In genomic region chr4:7044415-7044930, GRCh38 we compare ENCODE assay signal across 8 cellular contexts. TPM values are rescaled to one million over a fixed set of nuclear protein-coding genes. Genes with fewer than 3 reads are reported as not detected.
DNase-seq lines count a peak whose midpoint lies in the region; ATAC-seq and TF ChIP-seq lines count a peak whose summit lies in the region.

No MANE protein-coding gene starts in this region.

- peaks cover 23% of the 10 kb centered on the region for H3K4me1 Mint-ChIP-seq in Caco-2 (ENCODE audit: low read depth, unreplicated experiment)

- H3K4me1 ChIP-seq in Caco-2 (peaks cover 4% of the 10 kb centered on the region; the same call in 1 of the 2 replicates), OCI-LY7 (ENCODE audit: insufficient read depth, low read length, poor library complexity, severe bottlenecking) (peaks cover 37% of the 10 kb centered on the region), esophagus squamous epithelium (peaks cover 35 to 60% (median 38%) of the 10 kb centered on the region in 3 donors), ovary (ENCODE audit: insufficient read depth) (peaks cover 29% of the 10 kb centered on the region)

- POLR2A ChIA-PET in Caco-2 (lab: Charles Lee): interaction anchor here (2.0 to 2.9 kb wide), 2 partner anchors 10 to 23 kb away, joined by 8 to 27 read pairs; partner anchors contain the start of gene GRPEL1
- POLR2A ChIA-PET in OCI-LY7 (lab: Charles Lee): interaction anchor here (0.6 to 2.0 kb wide), 3 partner anchors 13 to 145 kb away, joined by 3 to 9 read pairs (median 4); partner anchors contain the start of gene GRPEL1

- no peaks in the 10 kb centered on the region for H3K9me2 ChIP-seq in OCI-LY7 (ENCODE audit: insufficient read depth, low read length)

- H3K4me3 Mint-ChIP-seq in Caco-2 (ENCODE audit: unreplicated experiment): peak overlapping the region; percentile 79

- WGBS in esophagus squamous epithelium, 2 donors: 17 to 31% methylated on average over 4 to 7 of the region's 12 CpGs
- WGBS in ovary, 3 donors: 7 to 12% (median 11%) methylated on average over 12 of the region's 12 CpGs

- H4K20me1 ChIP-seq in OCI-LY7 (ENCODE audit: insufficient read depth, low read length): peaks cover 19% of the 10 kb centered on the region; the same call in 1 of the 2 replicates

- peaks cover 16% of the 10 kb centered on the region for H3K36me3 Mint-ChIP-seq in Caco-2 (ENCODE audit: insufficient read depth, unreplicated experiment)

- H3K27me3 ChIP-seq in Caco-2 (replicated peaks; ENCODE audit: control insufficient read depth, insufficient read depth, low read length) (no peaks in the 10 kb centered on the region), esophagus squamous epithelium (no peaks in the 10 kb centered on the region), ovary (no peaks in the 10 kb centered on the region)

- TF ChIP-seq EP300 in ovary (IDR thresholded peaks at IDR 0.05): no peak

- peaks cover 21% of the 10 kb centered on the region; the same call in 1 of the 2 replicates for H3K79me2 ChIP-seq in OCI-LY7 (ENCODE audit: insufficient read depth, low read depth, low read length)

- BruUV-seq in Caco-2 (replicated peaks; lab: Mats Ljungman, UMichigan) (no TSS peak), OCI-LY7 (replicated peaks; lab: Mats Ljungman, UMichigan) (no TSS peak)

- H3K36me3 ChIP-seq in Caco-2 (ENCODE audit: control insufficient read depth, insufficient read depth, low read length): no peaks in the 10 kb centered on the region; the same call in 1 of the 2 replicates
- no peaks in the 10 kb centered on the region for H3K36me3 ChIP-seq in OCI-LY7 (ENCODE audit: insufficient read depth, low read length)
- peaks cover 0 to 18% (median 0%) of the 10 kb centered on the region in 3 donors for H3K36me3 ChIP-seq in esophagus squamous epithelium
- H3K36me3 ChIP-seq in ovary: no peaks in the 10 kb centered on the region

- H3K27ac ChIP-seq in OCI-LY7 (ENCODE audit: low read depth, low read length, poor library complexity, severe bottlenecking) (no peak overlapping the region), esophagus squamous epithelium (peak overlapping the region in 3 of 4 donors; percentile 90 to 94 (median 93)), ovary (peak overlapping the region; percentile 26 to 74)

- peak overlapping the region; percentile 98 for H3K4me3 ChIP-seq in Caco-2 (ENCODE audit: low read depth, low read length)
- H3K4me3 ChIP-seq in OCI-LY7 (ENCODE audit: low read depth, low read length, poor library complexity, severe bottlenecking): peak overlapping the region; percentile 99
- H3K4me3 ChIP-seq in esophagus squamous epithelium: peak overlapping the region; percentile 73 to 100 (median 96)
- peak overlapping the region; percentile 82 for H3K4me3 ChIP-seq in ovary

- CTCF ChIA-PET in Caco-2 (lab: Charles Lee) (interaction anchor here (1.8 to 2.9 kb wide), 2 partner anchors 23 to 27 kb away, joined by 24 to 30 read pairs; partner anchors contain the start of gene GRPEL1), OCI-LY7 (lab: Charles Lee; ENCODE audit: unreplicated experiment) (interaction anchor here (1.1 kb wide), 1 partner anchor 26 kb away, joined by 3 read pairs; no protein-coding TSS in a partner anchor)

- H3K9me3 Mint-ChIP-seq in Caco-2 (ENCODE audit: unreplicated experiment): no peaks in the 10 kb centered on the region

- intact Hi-C loops in Caco-2 (cut with micrococcal nuclease; ENCODE audit: unreplicated experiment) (loop anchor here (1.0 kb wide), 1 partner anchor 24 kb away; the partner anchor contains the start of gene GRPEL1), OCI-LY7 (cut with micrococcal nuclease; ENCODE audit: unreplicated experiment) (loop anchor here (1.0 kb wide), 1 partner anchor 23 kb away; no protein-coding TSS in a partner anchor), esophagus squamous epithelium (cut with DNase I) (loop anchor here (10.0 kb wide), 1 partner anchor 140 kb away; the partner anchor contains the start of gene TBC1D14), ovary (cut with DNase I) (loop anchor here in 3 of 4 donors (5.0 to 10.0 kb wide), 4 partner anchors 60 to 253 kb away; no protein-coding TSS in a partner anchor), left colon (cut with DNase I, micrococcal nuclease) (no loop called here)

- DNase-seq in Caco-2 (no peak), OCI-LY7 (ENCODE audit: low spot score) (no peak), esophagus squamous epithelium (lab: John Stamatoyannopoulos, UW) (no peak), ovary (peak in 4 of 5 donors; percentile 46 to 77 (median 62)), OCI-M1 (lab: John Stamatoyannopoulos, UW) (no peak), left colon (no peak), HK-2 (ENCODE audit: unreplicated experiment) (no peak)

- no peak overlapping the region for H2AFZ ChIP-seq in OCI-LY7 (ENCODE audit: low read length)

- H3K27ac Mint-ChIP-seq in Caco-2 (ENCODE audit: unreplicated experiment): peak overlapping the region; percentile 30

- no peak for TF ChIP-seq POLR2A in esophagus squamous epithelium (IDR thresholded peaks at IDR 0.05)
- TF ChIP-seq POLR2A in ovary (IDR thresholded peaks at IDR 0.05): no peak

- no peak for TF ChIP-seq CTCF in Caco-2 (IDR thresholded peaks at IDR 0.05; ENCODE audit: insufficient read depth in 1 of 2, low read depth in 1 of 2, low read length in 1 of 2, severe bottlenecking in 1 of 2, unreplicated experiment in 1 of 2)
- no peak for TF ChIP-seq CTCF in OCI-LY7 (conservative IDR thresholded peaks at IDR 0.05; ENCODE audit: low read length)
- TF ChIP-seq CTCF in esophagus squamous epithelium (IDR thresholded peaks at IDR 0.05): no peak
- no peak for TF ChIP-seq CTCF in ovary (IDR thresholded peaks at IDR 0.05)

- no peaks in the 10 kb centered on the region for H3K9me3 ChIP-seq in Caco-2
- no peaks in the 10 kb centered on the region for H3K9me3 ChIP-seq in OCI-LY7 (ENCODE audit: low read length)
- no peaks in the 10 kb centered on the region for H3K9me3 ChIP-seq in esophagus squamous epithelium
- H3K9me3 ChIP-seq in ovary: no peaks in the 10 kb centered on the region

- H3K4me2 ChIP-seq in OCI-LY7 (ENCODE audit: low read length): peak overlapping the region; percentile 81

- H3K27me3 Mint-ChIP-seq in Caco-2 (ENCODE audit: insufficient read depth, unreplicated experiment): no peaks in the 10 kb centered on the region

- ATAC-seq in left colon: no peak
- ATAC-seq in GM21786 (IDR thresholded peaks at IDR 0.05; ENCODE audit: unreplicated experiment): no peak

RNA-seq across cellular contexts. Expression of gene TADA2B, which starts 1.3 kb away (rescaled TPM):
- 17.2 and 21.8 TPM in 2 replicates for total RNA-seq in Caco-2 (2022)
- total RNA-seq in OCI-LY7 (2014; rRNA removed; shearing (Covaris generic)): 9.9 and 12.8 TPM in 2 replicates
- 20.2 and 20.3 TPM in 2 replicates for total RNA-seq in OCI-LY7 (2022)
- 10 to 100 TPM; 10.1 to 16.5 (median 13.0) TPM for total RNA-seq in esophagus squamous epithelium
- total RNA-seq in ovary: 10 to 100 TPM; 11.9 to 31.6 (median 26.9) TPM
- 10 to 100 TPM; 18.6 to 20.2 TPM for polyA plus RNA-seq in ovary
- total RNA-seq in left colon: 10 to 100 TPM; 30.0 to 34.6 TPM

RNA-seq across cellular contexts. Expression of gene GRPEL1, which starts 23.4 kb away (rescaled TPM):
- total RNA-seq in Caco-2 (2022) (47.3 and 51.7 TPM in 2 replicates), OCI-LY7 (2022) (31.3 and 43.7 TPM in 2 replicates), esophagus squamous epithelium (10 to 100 TPM; 16.6 to 30.6 (median 20.7) TPM), ovary (10 to 100 TPM; 11.1 to 37.0 (median 23.3) TPM), left colon (10 to 100 TPM; 29.5 to 36.0 TPM)
- total RNA-seq in OCI-LY7 (2014; rRNA removed; shearing (Covaris generic)): 27.4 and 33.4 TPM in 2 replicates
- polyA plus RNA-seq in ovary: 10 to 100 TPM; 16.6 to 74.8 TPM

Comparison
In these comparisons a context has a peak if more than half of its experiments do, and no peak if none do; other contexts are left out.
1. DNase-seq: peak in ovary (4 of 5); none in Caco-2 (0 of 2), OCI-LY7 (single experiment), esophagus squamous epithelium (single experiment), OCI-M1 (single experiment), left colon (0 of 2) and HK-2 (single experiment).
2. intact Hi-C loops: an anchor here in Caco-2 (1.0 kb wide), OCI-LY7 (1.0 kb wide), esophagus squamous epithelium (10.0 kb wide) and ovary (5.0 to 10.0 kb wide); none called in left colon.
3. Peak in every context shown above with its lines, with median percentiles within 50 percentile points of each other: H3K4me3 ChIP-seq.